19 cellular contexts compared by ENCODE assay signal in genomic region chr7:8913687-8914086, GRCh38.
"Had no signal": no experiment of that assay in that cellular context is flagged by ENCODE, and none has a peak within 500 bp of the region (broad histone marks: within the 10 kb centered on the region; RNA-seq: fewer than 3 reads in every experiment).

No MANE protein-coding gene starts in this region.

- H3K4me3 ChIP-seq: breast epithelium, left ventricle myocardium inferior, sigmoid colon had no signal

- DNase-seq: activated CD4-positive, alpha-beta memory T cell treated with anti-CD3 and anti-CD28 coated beads for 36 hours; activated CD4-positive, alpha-beta T cell treated with anti-CD3 and anti-CD28 coated beads for 48 hours; activated naive CD4-positive, alpha-beta T cell treated with anti-CD3 and anti-CD28 coated beads for 36 hours; activated naive CD8-positive, alpha-beta T cell treated with anti-CD3 and anti-CD28 coated beads, Interleukin-2, amount 10 ng/mL, durations not matched to agents 7 days and 5 days; activated T-cell treated with anti-CD3 and anti-CD28 coated beads, Interleukin-2, amount 50 U/mL, for 48 hours; amniotic stem cell; effector memory CD4-positive, alpha-beta T cell; foreskin keratinocyte; kidney glomerular epithelial cell; left ventricle myocardium inferior; midbrain; natural killer cell; retina; sigmoid colon; stimulated activated CD4-positive, alpha-beta T cell treated with anti-CD3 and anti-CD28 coated beads, Interleukin-4, amount 100 ng/mL, for 1 hour; stimulated activated naive CD4-positive, alpha-beta T cell treated with Interleukin-2 at 50 U/mL for 16 hours; T1000 had no signal

- H3K36me3 ChIP-seq: breast epithelium, left ventricle myocardium inferior, sigmoid colon had no signal

- H3K4me1 ChIP-seq: breast epithelium, foreskin keratinocyte, left ventricle myocardium inferior, sigmoid colon had no signal

- H3K27me3 ChIP-seq: breast epithelium, foreskin keratinocyte, sigmoid colon had no signal

- H3K9me3 ChIP-seq: breast epithelium had no signal

- H3K27ac ChIP-seq: breast epithelium, foreskin keratinocyte, left ventricle myocardium inferior, sigmoid colon had no signal

- ATAC-seq: foreskin keratinocyte, natural killer cell had no signal

- FAIRE-seq: colon had no signal
